ENCODE assay signal across 1 cellular context in the genomic region with DNA sequence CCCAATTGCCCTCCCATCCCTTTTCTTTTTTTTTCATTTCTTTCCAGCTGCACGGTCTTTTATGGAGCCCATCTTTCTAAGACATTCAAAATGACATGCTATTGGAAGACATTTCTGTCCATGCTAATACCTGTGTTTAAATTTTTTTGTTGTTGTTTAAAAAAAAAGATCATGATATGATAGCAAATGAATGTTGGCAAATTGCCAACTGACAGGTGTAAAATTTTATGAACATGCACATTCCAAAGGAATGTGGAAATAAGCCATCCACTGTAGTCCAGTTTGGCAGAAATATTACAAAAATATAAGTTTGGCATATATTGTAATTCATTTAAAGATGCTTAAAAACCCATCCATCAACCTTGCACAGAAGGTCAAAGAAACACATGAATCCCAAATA.
TF ChIP-seq lines count a peak whose summit lies in the region.

No MANE protein-coding gene starts in this region.

TF ChIP-seq in K562, 482 proteins besides CTCF, POLR2A, EP300 and RAD21 (continued from another document):
- TF ChIP-seq, protein P1, sequence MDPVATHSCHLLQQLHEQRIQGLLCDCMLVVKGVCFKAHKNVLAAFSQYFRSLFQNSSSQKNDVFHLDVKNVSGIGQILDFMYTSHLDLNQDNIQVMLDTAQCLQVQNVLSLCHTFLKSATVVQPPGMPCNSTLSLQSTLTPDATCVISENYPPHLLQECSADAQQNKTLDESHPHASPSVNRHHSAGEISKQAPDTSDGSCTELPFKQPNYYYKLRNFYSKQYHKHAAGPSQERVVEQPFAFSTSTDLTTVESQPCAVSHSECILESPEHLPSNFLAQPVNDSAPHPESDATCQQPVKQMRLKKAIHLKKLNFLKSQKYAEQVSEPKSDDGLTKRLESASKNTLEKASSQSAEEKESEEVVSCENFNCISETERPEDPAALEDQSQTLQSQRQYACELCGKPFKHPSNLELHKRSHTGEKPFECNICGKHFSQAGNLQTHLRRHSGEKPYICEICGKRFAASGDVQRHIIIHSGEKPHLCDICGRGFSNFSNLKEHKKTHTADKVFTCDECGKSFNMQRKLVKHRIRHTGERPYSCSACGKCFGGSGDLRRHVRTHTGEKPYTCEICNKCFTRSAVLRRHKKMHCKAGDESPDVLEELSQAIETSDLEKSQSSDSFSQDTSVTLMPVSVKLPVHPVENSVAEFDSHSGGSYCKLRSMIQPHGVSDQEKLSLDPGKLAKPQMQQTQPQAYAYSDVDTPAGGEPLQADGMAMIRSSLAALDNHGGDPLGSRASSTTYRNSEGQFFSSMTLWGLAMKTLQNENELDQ (CRISPR knock-in tag; IDR thresholded peaks at IDR 0.05; ENCODE audit: borderline replicate concordance): no peak
- TF ChIP-seq NFIX (CRISPR knock-in tag; IDR thresholded peaks at IDR 0.05; ENCODE audit: low read depth) (peak; percentile 94), MAFG (tag; conservative IDR thresholded peaks at IDR 0.05) (no peak)
- TF ChIP-seq, protein P2, sequence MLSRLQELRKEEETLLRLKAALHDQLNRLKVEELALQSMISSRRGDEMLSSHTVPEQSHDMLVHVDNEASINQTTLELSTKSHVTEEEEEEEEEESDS (CRISPR knock-in tag; IDR thresholded peaks at IDR 0.05): no peak
- TF ChIP-seq, protein P3, sequence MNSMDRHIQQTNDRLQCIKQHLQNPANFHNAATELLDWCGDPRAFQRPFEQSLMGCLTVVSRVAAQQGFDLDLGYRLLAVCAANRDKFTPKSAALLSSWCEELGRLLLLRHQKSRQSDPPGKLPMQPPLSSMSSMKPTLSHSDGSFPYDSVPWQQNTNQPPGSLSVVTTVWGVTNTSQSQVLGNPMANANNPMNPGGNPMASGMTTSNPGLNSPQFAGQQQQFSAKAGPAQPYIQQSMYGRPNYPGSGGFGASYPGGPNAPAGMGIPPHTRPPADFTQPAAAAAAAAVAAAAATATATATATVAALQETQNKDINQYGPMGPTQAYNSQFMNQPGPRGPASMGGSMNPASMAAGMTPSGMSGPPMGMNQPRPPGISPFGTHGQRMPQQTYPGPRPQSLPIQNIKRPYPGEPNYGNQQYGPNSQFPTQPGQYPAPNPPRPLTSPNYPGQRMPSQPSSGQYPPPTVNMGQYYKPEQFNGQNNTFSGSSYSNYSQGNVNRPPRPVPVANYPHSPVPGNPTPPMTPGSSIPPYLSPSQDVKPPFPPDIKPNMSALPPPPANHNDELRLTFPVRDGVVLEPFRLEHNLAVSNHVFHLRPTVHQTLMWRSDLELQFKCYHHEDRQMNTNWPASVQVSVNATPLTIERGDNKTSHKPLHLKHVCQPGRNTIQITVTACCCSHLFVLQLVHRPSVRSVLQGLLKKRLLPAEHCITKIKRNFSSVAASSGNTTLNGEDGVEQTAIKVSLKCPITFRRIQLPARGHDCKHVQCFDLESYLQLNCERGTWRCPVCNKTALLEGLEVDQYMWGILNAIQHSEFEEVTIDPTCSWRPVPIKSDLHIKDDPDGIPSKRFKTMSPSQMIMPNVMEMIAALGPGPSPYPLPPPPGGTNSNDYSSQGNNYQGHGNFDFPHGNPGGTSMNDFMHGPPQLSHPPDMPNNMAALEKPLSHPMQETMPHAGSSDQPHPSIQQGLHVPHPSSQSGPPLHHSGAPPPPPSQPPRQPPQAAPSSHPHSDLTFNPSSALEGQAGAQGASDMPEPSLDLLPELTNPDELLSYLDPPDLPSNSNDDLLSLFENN (IDR thresholded peaks at IDR 0.05; ENCODE audit: low read depth in 2 of 2, low read length in 2 of 2): no peak
TF ChIP-seq in K562: peak in this region for 2.
